Comparison of ENCODE assay signal across 1 cellular context in the genomic region with DNA sequence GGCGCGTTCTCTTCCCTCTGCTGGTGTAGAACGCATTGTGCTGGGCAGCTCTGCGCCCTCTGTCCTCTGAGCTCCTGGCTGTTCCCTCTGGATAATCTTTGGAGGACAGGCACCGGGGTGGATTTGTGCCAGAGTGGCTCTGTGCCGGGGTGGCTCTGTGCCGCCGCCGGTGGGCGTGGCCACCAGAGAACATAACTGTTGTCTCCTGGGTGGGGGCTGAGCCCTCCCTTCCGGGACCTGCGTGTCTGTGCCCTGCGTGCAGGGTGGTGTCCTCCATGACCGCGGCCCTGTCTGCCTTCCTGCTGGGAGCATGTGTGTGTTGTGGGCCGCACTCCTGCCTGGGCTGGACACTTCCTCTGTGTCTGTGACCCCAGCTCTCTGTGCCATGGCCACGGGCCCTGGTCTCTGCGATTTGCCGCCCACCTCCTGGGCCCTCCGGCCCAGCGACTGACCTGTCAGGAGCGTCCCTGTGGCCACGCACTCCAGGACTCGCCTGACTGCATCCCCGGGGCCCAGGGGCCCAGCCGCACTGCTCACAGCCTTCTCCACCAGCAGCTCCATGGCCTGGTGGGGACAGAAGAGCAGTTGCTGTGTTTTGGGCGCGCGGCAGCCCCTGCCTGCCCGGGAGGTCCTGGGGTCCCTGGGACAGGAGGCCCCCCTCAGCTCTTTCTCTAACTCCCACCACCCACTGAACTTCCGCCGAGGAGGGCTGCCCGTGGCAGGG.
TF ChIP-seq lines count a peak whose summit lies in the region.

No MANE protein-coding gene starts in this region.

TF ChIP-seq in HepG2, 621 proteins besides CTCF, POLR2A, EP300 and RAD21:
- TF ChIP-seq, protein P1, sequence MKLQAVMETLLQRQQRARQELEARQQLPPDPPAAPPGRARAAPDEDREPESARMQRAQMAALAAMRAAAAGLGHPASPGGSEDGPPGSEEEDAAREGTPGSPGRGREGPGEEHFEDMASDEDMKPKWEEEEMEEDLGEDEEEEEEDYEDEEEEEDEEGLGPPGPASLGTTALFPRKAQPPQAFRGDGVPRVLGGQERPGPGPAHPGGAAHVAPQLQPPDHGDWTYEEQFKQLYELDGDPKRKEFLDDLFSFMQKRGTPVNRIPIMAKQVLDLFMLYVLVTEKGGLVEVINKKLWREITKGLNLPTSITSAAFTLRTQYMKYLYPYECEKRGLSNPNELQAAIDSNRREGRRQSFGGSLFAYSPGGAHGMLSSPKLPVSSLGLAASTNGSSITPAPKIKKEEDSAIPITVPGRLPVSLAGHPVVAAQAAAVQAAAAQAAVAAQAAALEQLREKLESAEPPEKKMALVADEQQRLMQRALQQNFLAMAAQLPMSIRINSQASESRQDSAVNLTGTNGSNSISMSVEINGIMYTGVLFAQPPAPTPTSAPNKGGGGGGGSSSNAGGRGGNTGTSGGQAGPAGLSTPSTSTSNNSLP (IDR thresholded peaks at IDR 0.05; ENCODE audit: low read depth, low read length) = no peak
- TF ChIP-seq ZNF782 (CRISPR knock-in tag; IDR thresholded peaks at IDR 0.05; ENCODE audit: borderline replicate concordance) (no peak), ZNF282 (IDR thresholded peaks at IDR 0.05; ENCODE audit: partially characterized antibody) (no peak), ZNF431 (CRISPR knock-in tag; IDR thresholded peaks at IDR 0.05; ENCODE audit: borderline replicate concordance, low read depth) (no peak), ZNF546 (CRISPR knock-in tag; conservative IDR thresholded peaks at IDR 0.05) (no peak), SIX4 (CRISPR knock-in tag; IDR thresholded peaks at IDR 0.05) (no peak), DNMT1 (CRISPR knock-in tag; IDR thresholded peaks at IDR 0.05) (no peak), JUND (CRISPR knock-in tag; IDR thresholded peaks at IDR 0.05) (no peak), ZNF841 (CRISPR knock-in tag; IDR thresholded peaks at IDR 0.05; ENCODE audit: borderline replicate concordance) (no peak), ARHGAP35 (CRISPR knock-in tag; IDR thresholded peaks at IDR 0.05; ENCODE audit: borderline replicate concordance) (no peak), YEATS4 (CRISPR knock-in tag; IDR thresholded peaks at IDR 0.05; ENCODE audit: borderline replicate concordance) (no peak)
- TF ChIP-seq, protein P2, sequence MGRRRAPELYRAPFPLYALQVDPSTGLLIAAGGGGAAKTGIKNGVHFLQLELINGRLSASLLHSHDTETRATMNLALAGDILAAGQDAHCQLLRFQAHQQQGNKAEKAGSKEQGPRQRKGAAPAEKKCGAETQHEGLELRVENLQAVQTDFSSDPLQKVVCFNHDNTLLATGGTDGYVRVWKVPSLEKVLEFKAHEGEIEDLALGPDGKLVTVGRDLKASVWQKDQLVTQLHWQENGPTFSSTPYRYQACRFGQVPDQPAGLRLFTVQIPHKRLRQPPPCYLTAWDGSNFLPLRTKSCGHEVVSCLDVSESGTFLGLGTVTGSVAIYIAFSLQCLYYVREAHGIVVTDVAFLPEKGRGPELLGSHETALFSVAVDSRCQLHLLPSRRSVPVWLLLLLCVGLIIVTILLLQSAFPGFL (CRISPR knock-in tag; IDR thresholded peaks at IDR 0.05) = no peak
- TF ChIP-seq, protein P3, sequence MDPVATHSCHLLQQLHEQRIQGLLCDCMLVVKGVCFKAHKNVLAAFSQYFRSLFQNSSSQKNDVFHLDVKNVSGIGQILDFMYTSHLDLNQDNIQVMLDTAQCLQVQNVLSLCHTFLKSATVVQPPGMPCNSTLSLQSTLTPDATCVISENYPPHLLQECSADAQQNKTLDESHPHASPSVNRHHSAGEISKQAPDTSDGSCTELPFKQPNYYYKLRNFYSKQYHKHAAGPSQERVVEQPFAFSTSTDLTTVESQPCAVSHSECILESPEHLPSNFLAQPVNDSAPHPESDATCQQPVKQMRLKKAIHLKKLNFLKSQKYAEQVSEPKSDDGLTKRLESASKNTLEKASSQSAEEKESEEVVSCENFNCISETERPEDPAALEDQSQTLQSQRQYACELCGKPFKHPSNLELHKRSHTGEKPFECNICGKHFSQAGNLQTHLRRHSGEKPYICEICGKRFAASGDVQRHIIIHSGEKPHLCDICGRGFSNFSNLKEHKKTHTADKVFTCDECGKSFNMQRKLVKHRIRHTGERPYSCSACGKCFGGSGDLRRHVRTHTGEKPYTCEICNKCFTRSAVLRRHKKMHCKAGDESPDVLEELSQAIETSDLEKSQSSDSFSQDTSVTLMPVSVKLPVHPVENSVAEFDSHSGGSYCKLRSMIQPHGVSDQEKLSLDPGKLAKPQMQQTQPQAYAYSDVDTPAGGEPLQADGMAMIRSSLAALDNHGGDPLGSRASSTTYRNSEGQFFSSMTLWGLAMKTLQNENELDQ (CRISPR knock-in tag; IDR thresholded peaks at IDR 0.05; ENCODE audit: borderline replicate concordance) = no peak
- TF ChIP-seq, protein P4, sequence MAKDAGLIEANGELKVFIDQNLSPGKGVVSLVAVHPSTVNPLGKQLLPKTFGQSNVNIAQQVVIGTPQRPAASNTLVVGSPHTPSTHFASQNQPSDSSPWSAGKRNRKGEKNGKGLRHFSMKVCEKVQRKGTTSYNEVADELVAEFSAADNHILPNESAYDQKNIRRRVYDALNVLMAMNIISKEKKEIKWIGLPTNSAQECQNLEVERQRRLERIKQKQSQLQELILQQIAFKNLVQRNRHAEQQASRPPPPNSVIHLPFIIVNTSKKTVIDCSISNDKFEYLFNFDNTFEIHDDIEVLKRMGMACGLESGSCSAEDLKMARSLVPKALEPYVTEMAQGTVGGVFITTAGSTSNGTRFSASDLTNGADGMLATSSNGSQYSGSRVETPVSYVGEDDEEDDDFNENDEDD (CRISPR knock-in tag; IDR thresholded peaks at IDR 0.05; ENCODE audit: borderline replicate concordance) = no peak
- TF ChIP-seq, protein P5, sequence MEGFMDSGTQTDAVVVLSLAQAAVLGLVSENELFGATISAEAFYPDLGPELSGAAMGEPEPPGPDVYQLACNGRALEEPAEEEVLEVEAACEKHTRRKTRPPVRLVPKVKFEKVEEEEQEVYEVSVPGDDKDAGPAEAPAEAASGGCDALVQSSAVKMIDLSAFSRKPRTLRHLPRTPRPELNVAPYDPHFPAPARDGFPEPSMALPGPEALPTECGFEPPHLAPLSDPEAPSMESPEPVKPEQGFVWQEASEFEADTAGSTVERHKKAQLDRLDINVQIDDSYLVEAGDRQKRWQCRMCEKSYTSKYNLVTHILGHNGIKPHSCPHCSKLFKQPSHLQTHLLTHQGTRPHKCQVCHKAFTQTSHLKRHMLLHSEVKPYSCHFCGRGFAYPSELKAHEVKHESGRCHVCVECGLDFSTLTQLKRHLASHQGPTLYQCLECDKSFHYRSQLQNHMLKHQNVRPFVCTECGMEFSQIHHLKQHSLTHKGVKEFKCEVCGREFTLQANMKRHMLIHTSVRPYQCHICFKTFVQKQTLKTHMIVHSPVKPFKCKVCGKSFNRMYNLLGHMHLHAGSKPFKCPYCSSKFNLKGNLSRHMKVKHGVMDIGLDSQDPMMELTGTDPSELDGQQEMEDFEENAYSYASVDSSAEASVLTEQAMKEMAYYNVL (CRISPR knock-in tag; IDR thresholded peaks at IDR 0.05; ENCODE audit: borderline replicate concordance) = no peak
- TF ChIP-seq, protein P6, sequence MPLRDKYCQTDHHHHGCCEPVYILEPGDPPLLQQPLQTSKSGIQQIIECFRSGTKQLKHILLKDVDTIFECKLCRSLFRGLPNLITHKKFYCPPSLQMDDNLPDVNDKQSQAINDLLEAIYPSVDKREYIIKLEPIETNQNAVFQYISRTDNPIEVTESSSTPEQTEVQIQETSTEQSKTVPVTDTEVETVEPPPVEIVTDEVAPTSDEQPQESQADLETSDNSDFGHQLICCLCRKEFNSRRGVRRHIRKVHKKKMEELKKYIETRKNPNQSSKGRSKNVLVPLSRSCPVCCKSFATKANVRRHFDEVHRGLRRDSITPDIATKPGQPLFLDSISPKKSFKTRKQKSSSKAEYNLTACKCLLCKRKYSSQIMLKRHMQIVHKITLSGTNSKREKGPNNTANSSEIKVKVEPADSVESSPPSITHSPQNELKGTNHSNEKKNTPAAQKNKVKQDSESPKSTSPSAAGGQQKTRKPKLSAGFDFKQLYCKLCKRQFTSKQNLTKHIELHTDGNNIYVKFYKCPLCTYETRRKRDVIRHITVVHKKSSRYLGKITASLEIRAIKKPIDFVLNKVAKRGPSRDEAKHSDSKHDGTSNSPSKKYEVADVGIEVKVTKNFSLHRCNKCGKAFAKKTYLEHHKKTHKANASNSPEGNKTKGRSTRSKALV (CRISPR knock-in tag; IDR thresholded peaks at IDR 0.05) = no peak
- TF ChIP-seq, protein P7, sequence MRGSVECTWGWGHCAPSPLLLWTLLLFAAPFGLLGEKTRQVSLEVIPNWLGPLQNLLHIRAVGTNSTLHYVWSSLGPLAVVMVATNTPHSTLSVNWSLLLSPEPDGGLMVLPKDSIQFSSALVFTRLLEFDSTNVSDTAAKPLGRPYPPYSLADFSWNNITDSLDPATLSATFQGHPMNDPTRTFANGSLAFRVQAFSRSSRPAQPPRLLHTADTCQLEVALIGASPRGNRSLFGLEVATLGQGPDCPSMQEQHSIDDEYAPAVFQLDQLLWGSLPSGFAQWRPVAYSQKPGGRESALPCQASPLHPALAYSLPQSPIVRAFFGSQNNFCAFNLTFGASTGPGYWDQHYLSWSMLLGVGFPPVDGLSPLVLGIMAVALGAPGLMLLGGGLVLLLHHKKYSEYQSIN (CRISPR knock-in tag; IDR thresholded peaks at IDR 0.05; ENCODE audit: borderline replicate concordance) = no peak
- TF ChIP-seq, protein P8, sequence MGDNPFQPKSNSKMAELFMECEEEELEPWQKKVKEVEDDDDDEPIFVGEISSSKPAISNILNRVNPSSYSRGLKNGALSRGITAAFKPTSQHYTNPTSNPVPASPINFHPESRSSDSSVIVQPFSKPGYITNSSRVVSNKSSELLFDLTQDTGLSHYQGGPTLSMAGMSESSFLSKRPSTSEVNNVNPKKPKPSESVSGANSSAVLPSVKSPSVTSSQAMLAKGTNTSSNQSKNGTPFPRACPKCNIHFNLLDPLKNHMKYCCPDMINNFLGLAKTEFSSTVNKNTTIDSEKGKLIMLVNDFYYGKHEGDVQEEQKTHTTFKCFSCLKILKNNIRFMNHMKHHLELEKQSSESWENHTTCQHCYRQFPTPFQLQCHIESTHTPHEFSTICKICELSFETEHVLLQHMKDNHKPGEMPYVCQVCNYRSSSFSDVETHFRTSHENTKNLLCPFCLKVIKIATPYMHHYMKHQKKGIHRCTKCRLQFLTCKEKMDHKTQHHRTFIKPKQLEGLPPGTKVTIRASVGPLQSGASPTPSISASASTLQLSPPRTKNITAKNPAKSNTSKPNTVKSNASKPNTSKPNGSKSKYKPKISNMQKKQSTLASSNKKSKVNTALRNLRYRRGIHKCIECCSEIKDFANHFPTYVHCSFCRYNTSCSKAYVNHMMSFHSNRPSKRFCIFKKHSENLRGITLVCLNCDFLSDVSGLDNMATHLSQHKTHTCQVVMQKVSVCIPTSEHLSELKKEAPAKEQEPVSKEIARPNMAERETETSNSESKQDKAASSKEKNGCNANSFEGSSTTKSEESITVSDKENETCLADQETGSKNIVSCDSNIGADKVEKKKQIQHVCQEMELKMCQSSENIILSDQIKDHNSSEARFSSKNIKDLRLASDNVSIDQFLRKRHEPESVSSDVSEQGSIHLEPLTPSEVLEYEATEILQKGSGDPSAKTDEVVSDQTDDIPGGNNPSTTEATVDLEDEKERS (CRISPR knock-in tag; IDR thresholded peaks at IDR 0.05) = no peak
